In genomic region chr4:102633100-102633499, GRCh38 we compare ENCODE assay signal across 24 cellular contexts.
DNase-seq lines count a peak whose midpoint lies in the region; ATAC-seq and TF ChIP-seq lines count a peak whose summit lies in the region.
"Had no signal": no experiment of that assay in that cellular context is flagged by ENCODE, and none has a peak within 500 bp of the region (broad histone marks: within the 10 kb centered on the region; RNA-seq: fewer than 3 reads in every experiment).

No MANE protein-coding gene starts in this region.

- no peaks in the 10 kb centered on the region for H3K9me3 Mint-ChIP-seq in CD4-positive, alpha-beta memory T cell
- H3K9me3 Mint-ChIP-seq in naive thymus-derived CD8-positive, alpha-beta T cell, result no peaks in the 10 kb centered on the region
- H3K9me3 Mint-ChIP-seq in activated naive CD8-positive, alpha-beta T cell treated with anti-CD3 and anti-CD28 coated beads for 36 hours, result no peaks in the 10 kb centered on the region
- H3K9me3 Mint-ChIP-seq: CD14-positive monocyte; CD8-positive, alpha-beta memory T cell; HFFc6 had no signal

- TF ChIP-seq CTCF in left ventricle myocardium inferior (IDR thresholded peaks at IDR 0.05; ENCODE audit: borderline replicate concordance), result no peak
- TF ChIP-seq CTCF in mucosa of descending colon (IDR thresholded peaks at IDR 0.05), result no peak

- intact Hi-C loops in left ventricle myocardium inferior (cut with micrococcal nuclease) (no loop called here), Right ventricle myocardium superior (cut with DNase I) (no loop called here), mucosa of descending colon (cut with DNase I, micrococcal nuclease) (no loop called here)
- intact Hi-C loops in CD4-positive, alpha-beta memory T cell (cut with micrococcal nuclease), result loop anchor here (5.0 kb wide), 1 partner anchor 129 kb away; the partner anchor contains the start of gene MANBA

- peaks cover 40 to 67% (median 53%) of the 10 kb centered on the region in 4 donors for H3K4me1 Mint-ChIP-seq in CD4-positive, alpha-beta memory T cell
- peaks cover 27% of the 10 kb centered on the region for H3K4me1 Mint-ChIP-seq in T-helper 17 cell
- peaks cover 20 to 52% (median 48%) of the 10 kb centered on the region in 4 donors for H3K4me1 Mint-ChIP-seq in naive thymus-derived CD8-positive, alpha-beta T cell
- H3K4me1 Mint-ChIP-seq in activated naive CD8-positive, alpha-beta T cell treated with anti-CD3 and anti-CD28 coated beads for 36 hours, result peaks cover 42% of the 10 kb centered on the region
- H3K4me1 Mint-ChIP-seq: CD14-positive monocyte had no signal

- H3K27me3 ChIP-seq in left ventricle myocardium inferior (ENCODE audit: low read depth), result no peaks in the 10 kb centered on the region
- no peaks in the 10 kb centered on the region for H3K27me3 ChIP-seq in CD4-positive, alpha-beta memory T cell (ENCODE audit: insufficient read depth, low read length)
- H3K27me3 ChIP-seq: BE2C; BLaER1 treated with 17β-estradiol and CSF1 and Interleukin-3, amounts not matched to agents 10 nM and 100 nM had no signal

- no peak overlapping the region for H3K4me3 Mint-ChIP-seq in CD4-positive, alpha-beta memory T cell
- H3K4me3 Mint-ChIP-seq in T-helper 17 cell, result no peak overlapping the region
- H3K4me3 Mint-ChIP-seq in naive thymus-derived CD8-positive, alpha-beta T cell, result no peak overlapping the region
- no peak overlapping the region for H3K4me3 Mint-ChIP-seq in activated naive CD8-positive, alpha-beta T cell treated with anti-CD3 and anti-CD28 coated beads for 36 hours
- H3K4me3 Mint-ChIP-seq: CD14-positive monocyte; CD8-positive, alpha-beta memory T cell; HFFc6 had no signal

- H3K27me3 Mint-ChIP-seq in CD4-positive, alpha-beta memory T cell, result no peaks in the 10 kb centered on the region
- H3K27me3 Mint-ChIP-seq in T-helper 17 cell, result no peaks in the 10 kb centered on the region
- H3K27me3 Mint-ChIP-seq in naive thymus-derived CD8-positive, alpha-beta T cell, result peaks cover 0 to 2% (median 0%) of the 10 kb centered on the region in 5 donors
- H3K27me3 Mint-ChIP-seq in activated naive CD8-positive, alpha-beta T cell treated with anti-CD3 and anti-CD28 coated beads for 36 hours, result no peaks in the 10 kb centered on the region
- H3K27me3 Mint-ChIP-seq: CD8-positive, alpha-beta memory T cell had no signal

- ATAC-seq in Right ventricle myocardium superior (ENCODE audit: poor library complexity) (no peak), T-helper 17 cell (no peak), mucosa of descending colon (no peak)
- no peak for ATAC-seq in naive thymus-derived CD8-positive, alpha-beta T cell
- ATAC-seq: A549, GM12878 had no signal

- H3K4me3 ChIP-seq in left ventricle myocardium inferior (no peak overlapping the region), mucosa of descending colon (no peak overlapping the region)
- H3K4me3 ChIP-seq in CD4-positive, alpha-beta memory T cell (ENCODE audit: low read length in 2 of 2), result no peak overlapping the region
- H3K4me3 ChIP-seq: A549; BLaER1 treated with 17β-estradiol and CSF1 and Interleukin-3, amounts not matched to agents 10 nM and 100 nM; GM12878; HAP-1 had no signal

- H3K27ac ChIP-seq in left ventricle myocardium inferior (replicated peaks), result peak overlapping the region; percentile 45
- no peak overlapping the region for H3K27ac ChIP-seq in CD4-positive, alpha-beta memory T cell (ENCODE audit: low read depth, low read length)
- H3K27ac ChIP-seq: A549; BLaER1 treated with 17β-estradiol and CSF1 and Interleukin-3, amounts not matched to agents 10 nM and 100 nM had no signal

- CTCF ChIA-PET in CD4-positive, alpha-beta memory T cell (lab: Charles Lee; ENCODE audit: partially characterized antibody), result interaction anchor here (1.0 to 1.7 kb wide), 5 partner anchors 8 to 376 kb away, joined by 3 to 8 read pairs (median 5); no protein-coding TSS in a partner anchor

- no peaks in the 10 kb centered on the region for H3K9me3 ChIP-seq in left ventricle myocardium inferior (replicated peaks)
- H3K9me3 ChIP-seq in CD4-positive, alpha-beta memory T cell (ENCODE audit: control insufficient read depth in 1 of 2, low read length in 2 of 2), result no peaks in the 10 kb centered on the region
- H3K9me3 ChIP-seq in T-helper 17 cell (ENCODE audit: control insufficient read depth, low read length, poor library complexity, severe bottlenecking), result no peaks in the 10 kb centered on the region
- H3K9me3 ChIP-seq in mucosa of descending colon, result no peaks in the 10 kb centered on the region
- H3K9me3 ChIP-seq: A549; BE2C; BLaER1 treated with 17β-estradiol and CSF1 and Interleukin-3, amounts not matched to agents 10 nM and 100 nM; HAP-1 had no signal

- H3K36me3 Mint-ChIP-seq in CD4-positive, alpha-beta memory T cell, result peaks cover 32 to 36% of the 10 kb centered on the region in 2 donors
- no peaks in the 10 kb centered on the region for H3K36me3 Mint-ChIP-seq in T-helper 17 cell (ENCODE audit: low read depth)
- peaks cover 0 to 31% (median 30%) of the 10 kb centered on the region in 3 donors for H3K36me3 Mint-ChIP-seq in naive thymus-derived CD8-positive, alpha-beta T cell
- H3K36me3 Mint-ChIP-seq in activated naive CD8-positive, alpha-beta T cell treated with anti-CD3 and anti-CD28 coated beads for 36 hours, result peaks cover 19% of the 10 kb centered on the region

- peak overlapping the region in 4 of 7 donors; percentile 43 to 93 (median 58) for H3K27ac Mint-ChIP-seq in CD4-positive, alpha-beta memory T cell
- H3K27ac Mint-ChIP-seq in T-helper 17 cell, result peak overlapping the region; percentile 32
- H3K27ac Mint-ChIP-seq in naive thymus-derived CD8-positive, alpha-beta T cell, result peak overlapping the region in 8 of 10 donors; percentile 19 to 98 (median 65)
- H3K27ac Mint-ChIP-seq in activated naive CD8-positive, alpha-beta T cell treated with anti-CD3 and anti-CD28 coated beads for 36 hours, result no peak overlapping the region
- H3K27ac Mint-ChIP-seq: HFFc6 had no signal

- peaks cover 47% of the 10 kb centered on the region for H3K36me3 ChIP-seq in left ventricle myocardium inferior
- H3K36me3 ChIP-seq in CD4-positive, alpha-beta memory T cell (ENCODE audit: insufficient read depth, low read length), result no peaks in the 10 kb centered on the region
- H3K36me3 ChIP-seq in mucosa of descending colon (ENCODE audit: low read depth), result no peaks in the 10 kb centered on the region
- H3K36me3 ChIP-seq: BE2C had no signal

- POLR2A ChIA-PET in CD4-positive, alpha-beta memory T cell (lab: Charles Lee; ENCODE audit: partially characterized antibody), result interaction anchor here (3.4 to 6.8 kb wide), 2 partner anchors 128 to 194 kb away, joined by 22 to 78 read pairs; partner anchors contain the start of genes MANBA and UBE2D3
- POLR2A ChIA-PET in naive thymus-derived CD8-positive, alpha-beta T cell (lab: Charles Lee), result no interaction called here

- DNase-seq in left ventricle myocardium inferior, result no peak
- no peak for DNase-seq in Right ventricle myocardium superior
- DNase-seq in CD4-positive, alpha-beta memory T cell, result no peak
- DNase-seq in T-helper 17 cell, result no peak
- DNase-seq in naive thymus-derived CD8-positive, alpha-beta T cell, result no peak
- DNase-seq in NCI-H524 (lab: John Stamatoyannopoulos, UW), result no peak
- DNase-seq in activated naive CD8-positive, alpha-beta T cell treated with anti-CD3 and anti-CD28 coated beads for 36 hours, result no peak
- DNase-seq in mucosa of descending colon, result no peak
- DNase-seq: 8988T; ACHN; AML-193; BE2C; CD8-positive, alpha-beta memory T cell; DMS 273 treated with DMSO at 0.1 percent for 48 hours; DMS79; EL; GDM1; GOT3; HFFc6 had no signal

- H3K4me1 ChIP-seq in left ventricle myocardium inferior (peaks cover 7% of the 10 kb centered on the region), mucosa of descending colon (ENCODE audit: low read depth) (no peaks in the 10 kb centered on the region)
- peaks cover 45% of the 10 kb centered on the region for H3K4me1 ChIP-seq in CD4-positive, alpha-beta memory T cell (ENCODE audit: insufficient read depth, low read length)
- H3K4me1 ChIP-seq: BE2C, HAP-1 had no signal
